Comparison of ENCODE assay signal across 8 cellular contexts in the genomic region with DNA sequence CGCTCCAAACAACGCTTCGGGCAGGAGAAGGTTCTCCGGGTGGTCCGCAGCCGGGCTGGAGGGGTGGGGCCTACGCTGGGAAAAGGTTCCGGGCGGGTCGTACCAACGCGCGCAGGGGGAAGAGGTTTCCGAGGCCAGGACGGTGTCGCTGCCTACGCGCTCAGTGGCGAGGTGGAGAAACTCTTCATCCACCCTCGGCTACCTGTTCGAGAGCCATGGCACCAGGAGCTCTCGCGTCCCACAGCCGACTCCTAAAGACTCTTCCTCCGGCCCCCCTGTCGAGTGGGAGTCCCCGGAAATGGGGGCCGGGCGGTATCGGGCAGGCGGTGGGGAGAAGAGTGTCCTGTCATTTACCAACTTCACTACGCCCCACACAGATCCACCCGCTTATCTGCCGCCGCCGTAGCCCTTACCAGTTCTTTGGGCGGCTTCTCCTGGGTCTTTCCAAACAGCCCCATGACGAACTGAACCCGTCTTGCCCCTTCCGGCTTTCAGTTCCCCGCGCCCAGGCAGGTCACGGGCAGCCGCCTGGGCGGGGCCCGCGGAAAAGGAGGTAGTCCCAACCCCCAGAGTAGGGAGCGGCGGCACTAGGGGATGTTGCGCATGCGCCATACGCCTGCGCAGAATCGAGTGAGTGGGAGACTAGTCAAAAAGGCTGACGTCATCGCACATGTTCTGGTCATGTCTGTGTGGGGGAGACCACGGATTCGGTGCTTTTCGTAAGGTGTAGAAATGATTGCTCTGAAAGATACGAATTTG. TPM values are rescaled to one million over a fixed set of nuclear protein-coding genes. Genes with fewer than 3 reads are reported as not detected.
DNase-seq lines count a peak whose midpoint lies in the region; ATAC-seq lines count a peak whose summit lies in the region.

A gene (minus strand): TSS at position 553 of the 759 bp plus-strand sequence. CDS start 95 bp downstream, at position 458.

- H3K27ac Mint-ChIP-seq in CD8-positive, alpha-beta memory T cell: peak within 1 kb of the TSS; percentile 94 to 99 (median 99)

- CTCF ChIA-PET in CD8-positive, alpha-beta memory T cell (lab: Charles Lee): interaction anchor here (0.8 to 1.3 kb wide), 3 partner anchors 12 to 59 kb away, joined by 3 to 4 read pairs (median 3); no protein-coding TSS in a partner anchor

- H3K36me3 Mint-ChIP-seq in CD8-positive, alpha-beta memory T cell: peaks cover 0 to 16% (median 5%) of the 10 kb centered on the region in 3 donors

- H3K4me3 Mint-ChIP-seq in CD8-positive, alpha-beta memory T cell: peak within 1 kb of the TSS; percentile 92 to 98 (median 98)

- H3K27ac ChIP-seq in CD8-positive, alpha-beta memory T cell (ENCODE audit: low read depth, low read length): peak within 1 kb of the TSS; percentile 99

- no peaks in the 10 kb centered on the region for H3K27me3 ChIP-seq in CD8-positive, alpha-beta memory T cell (ENCODE audit: insufficient read depth, low read length, poor library complexity, severe bottlenecking)

- H3K4me1 Mint-ChIP-seq in CD8-positive, alpha-beta memory T cell: peaks cover 36 to 43% (median 37%) of the 10 kb centered on the region in 3 donors

- POLR2A ChIA-PET in CD8-positive, alpha-beta memory T cell (lab: Charles Lee): interaction anchor here (0.6 to 2.8 kb wide), 8 partner anchors 9 to 569 kb away, joined by 3 to 11 read pairs (median 4); a partner anchor contains a TSS

- no peaks in the 10 kb centered on the region for H3K36me3 ChIP-seq in CD8-positive, alpha-beta memory T cell (ENCODE audit: insufficient read depth, low read length)

- H3K4me3 ChIP-seq in CD8-positive, alpha-beta memory T cell (ENCODE audit: low read length): peak within 1 kb of the TSS; percentile 88

- peak; percentile 94 to 99 (median 97) for DNase-seq in CD8-positive, alpha-beta memory T cell
- DNase-seq in HS-5 (ENCODE audit: low read depth) (peak; percentile 94), lung microvascular endothelial cell (ENCODE audit: low read depth in 2 of 2) (peak; percentile 97 to 98)
- peak; percentile 96 for DNase-seq in NK-92 treated with Interleukin-12 subunit alpha and Interleukin-12 subunit beta, amount 100 ng/mL, for 24 hours (lab: John Stamatoyannopoulos, UW)
- peak; percentile 96 for DNase-seq in activated CD8-positive, alpha-beta memory T cell treated with anti-CD3 and anti-CD28 coated beads for 24 hours
- DNase-seq in effector CD8-positive, alpha-beta T cell (lab: John Stamatoyannopoulos, UW): peak; percentile 96
- peak; percentile 92 to 95 (median 93) for DNase-seq in stimulated activated CD4-positive, alpha-beta T cell treated with anti-CD3 and anti-CD28 coated beads, TNF-alpha, amount 100 ng/mL, for 48 hours (ENCODE audit: low read depth in 3 of 3)

- no peaks in the 10 kb centered on the region for H3K9me3 ChIP-seq in CD8-positive, alpha-beta memory T cell (ENCODE audit: low read length)

- H3K27me3 Mint-ChIP-seq in CD8-positive, alpha-beta memory T cell: peaks cover 1 to 21% of the 10 kb centered on the region in 2 donors

- no peaks in the 10 kb centered on the region for H3K9me3 Mint-ChIP-seq in CD8-positive, alpha-beta memory T cell

- peaks cover 34% of the 10 kb centered on the region for H3K4me1 ChIP-seq in CD8-positive, alpha-beta memory T cell (ENCODE audit: insufficient read depth, low read length)

- ATAC-seq in GM19468 (IDR thresholded peaks at IDR 0.05; ENCODE audit: extremely low read depth, unreplicated experiment): peak; percentile 88

RNA-seq across cellular contexts. Expression of the gene that starts here (rescaled TPM):
- total RNA-seq in CD8-positive, alpha-beta memory T cell: 10 to 100 TPM; 51.7 to 58.9 TPM
- 70.1 TPM for polyA plus RNA-seq in CD8-positive, alpha-beta memory T cell
- 47.9 and 58.9 TPM in 2 replicates for total RNA-seq in lung microvascular endothelial cell

Comparison
In these comparisons a context has a peak if more than half of its experiments do, and no peak if none do; other contexts are left out.
1. Peak in every context shown above with its lines: DNase-seq, ATAC-seq, H3K4me3 ChIP-seq and H3K27ac ChIP-seq.